8 cellular contexts compared by ENCODE assay signal in the genomic region with DNA sequence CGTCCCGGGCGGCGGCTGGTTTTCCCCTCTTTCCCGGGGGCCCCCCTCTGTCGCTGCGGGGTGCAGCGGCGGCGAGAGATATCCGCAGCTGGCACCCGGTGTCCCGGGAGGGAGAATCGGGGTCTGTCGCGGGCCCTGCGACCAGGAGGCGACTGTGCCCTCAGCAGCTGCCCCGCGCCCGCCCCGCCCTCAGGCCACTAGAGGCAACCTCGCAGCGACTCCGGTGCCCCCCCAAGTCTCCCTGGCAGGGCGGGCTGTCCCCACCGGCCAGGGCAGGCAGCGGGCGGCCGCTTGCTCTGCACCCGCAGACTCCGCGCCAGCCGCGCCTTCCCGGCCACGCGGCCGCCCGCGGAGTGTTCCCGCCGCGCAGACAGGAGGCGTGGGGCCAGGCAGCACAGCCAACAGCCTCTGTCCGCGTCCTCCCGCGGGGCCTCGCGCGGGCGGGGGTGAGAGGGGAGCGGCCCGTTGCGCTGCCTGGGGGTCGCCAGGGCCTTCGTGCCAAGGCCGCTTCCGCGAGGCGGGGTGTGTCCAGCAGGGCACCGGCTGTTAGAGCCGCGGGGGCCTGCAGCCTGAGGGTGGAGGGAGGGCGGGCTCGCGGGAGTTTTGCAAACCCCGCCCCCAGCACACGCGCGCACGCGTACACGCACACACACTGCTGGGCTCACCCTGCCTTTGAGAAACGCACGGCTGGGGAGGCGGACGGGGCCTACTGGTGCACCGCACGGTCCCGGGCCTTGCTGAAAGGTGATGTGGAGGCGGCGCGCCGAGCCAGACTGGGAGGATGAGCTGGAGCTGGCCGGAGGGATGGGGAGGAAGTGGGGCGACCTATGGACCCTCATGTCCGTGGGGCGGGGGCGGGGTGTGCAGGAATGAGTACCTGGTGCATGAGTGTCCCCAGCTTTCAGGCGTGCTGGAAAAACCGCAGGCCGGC. TPM values are rescaled to one million over a fixed set of nuclear protein-coding genes. Genes with fewer than 3 reads are reported as not detected.
DNase-seq lines count a peak whose midpoint lies in the region; ATAC-seq, FAIRE-seq and TF ChIP-seq lines count a peak whose summit lies in the region.

No MANE protein-coding gene starts in this region.

- H3K4me1 ChIP-seq in OCI-LY3 (ENCODE audit: low read length) (peaks cover 6% of the 10 kb centered on the region; the same call in 1 of the 2 replicates), skeletal muscle satellite cell (ENCODE audit: control insufficient read depth, insufficient read depth, low read length) (peaks cover 16% of the 10 kb centered on the region)

- ATAC-seq in Right ventricle myocardium inferior = peak; percentile 83

- H3K4me3 Mint-ChIP-seq in progenitor cell of endocrine pancreas (ENCODE audit: low read depth) = no peak overlapping the region

- H3K9ac ChIP-seq in OCI-LY3 (ENCODE audit: low read length) (peak overlapping the region; percentile 50; the same call in 1 of the 2 replicates), skeletal muscle satellite cell (ENCODE audit: low read depth, low read length) (peak overlapping the region; percentile 68)

- TF ChIP-seq POLR2A in H54 (IDR thresholded peaks at IDR 0.05; ENCODE audit: low read depth, low read length) = peak; percentile 41; the same call in 1 of the 2 replicates

- H3K27me3 ChIP-seq in OCI-LY3 (ENCODE audit: low read depth, low read length) = no peaks in the 10 kb centered on the region
- no peaks in the 10 kb centered on the region for H3K27me3 ChIP-seq in skeletal muscle satellite cell (ENCODE audit: control insufficient read depth, insufficient read depth, low read length)

- no peak for FAIRE-seq in H54 (lab: Jason Lieb, UNC)

- no peak overlapping the region for H3K27ac Mint-ChIP-seq in progenitor cell of endocrine pancreas

- no peaks in the 10 kb centered on the region for H3K4me1 Mint-ChIP-seq in progenitor cell of endocrine pancreas (ENCODE audit: low read depth)

- in situ Hi-C loops in G401 (cut with HindIII; ENCODE audit: low sequenced_read_pairs) = no loop called here

- no peaks in the 10 kb centered on the region for H3K79me2 ChIP-seq in OCI-LY3 (ENCODE audit: low read length)

- H3K4me3 ChIP-seq in OCI-LY3 (ENCODE audit: low read length) (peak overlapping the region; percentile 66), skeletal muscle satellite cell (ENCODE audit: low read length) (peak overlapping the region; percentile 78)

- 0 out of 2 replicates have a peak, but pooled peaks cover 7% of the 10 kb centered on the region for H4K20me1 ChIP-seq in OCI-LY3 (ENCODE audit: insufficient read depth, low read length)

- H3K27me3 Mint-ChIP-seq in progenitor cell of endocrine pancreas = no peaks in the 10 kb centered on the region

- H3K4me2 ChIP-seq in OCI-LY3 (ENCODE audit: low read length) (peak overlapping the region; percentile 62), skeletal muscle satellite cell (ENCODE audit: low read length) (peak overlapping the region; percentile 92)

- no peak overlapping the region for H2AFZ ChIP-seq in OCI-LY3 (ENCODE audit: low read depth, low read length)

- peaks cover 17% of the 10 kb centered on the region for H3K36me3 ChIP-seq in OCI-LY3 (replicated peaks; ENCODE audit: low read depth, low read length)
- H3K36me3 ChIP-seq in skeletal muscle satellite cell (ENCODE audit: insufficient read depth, low read length) = peaks cover 4% of the 10 kb centered on the region

- intact Hi-C loops in Right ventricle myocardium inferior (cut with DNase I) = no loop called here

- peaks cover 14% of the 10 kb centered on the region for H3K36me3 Mint-ChIP-seq in progenitor cell of endocrine pancreas (ENCODE audit: insufficient read depth)

- no peaks in the 10 kb centered on the region for H3K9me3 Mint-ChIP-seq in progenitor cell of endocrine pancreas (ENCODE audit: low read depth)

- no peaks in the 10 kb centered on the region for H3K9me3 ChIP-seq in OCI-LY3 (ENCODE audit: insufficient read depth, low read length)
- H3K9me3 ChIP-seq in skeletal muscle satellite cell (replicated peaks; ENCODE audit: low read length) = no peaks in the 10 kb centered on the region

- no peak for TF ChIP-seq CTCF in OCI-LY3 (IDR thresholded peaks at IDR 0.05; ENCODE audit: low read depth, low read length)
- TF ChIP-seq CTCF in progenitor cell of endocrine pancreas (IDR thresholded peaks at IDR 0.05; ENCODE audit: unreplicated experiment) = no peak

- no peak overlapping the region for H3K27ac ChIP-seq in OCI-LY3 (ENCODE audit: low read length)

- DNase-seq in G401 (ENCODE audit: low spot score) = peak; percentile 79
- DNase-seq in H54 (ENCODE audit: insufficient read length, low spot score) = no peak
- DNase-seq in activated gamma-delta T cell treated with anti-CD3 and anti-CD28 coated beads, Interleukin-2, amount 50 U/mL, for 16 hours (ENCODE audit: low read depth) = peak; percentile 38
- DNase-seq in Right ventricle myocardium inferior (ENCODE audit: missing footprints) = peak; percentile 85
- no peak for DNase-seq in progenitor cell of endocrine pancreas (ENCODE audit: low spot score, unreplicated experiment)
- DNase-seq in NCI-H345 treated with DMSO at 0.1 percent for 48 hours (lab: John Stamatoyannopoulos, UW; ENCODE audit: unreplicated experiment) = no peak

RNA-seq across cellular contexts. Expression of gene KIAA1614, which starts 41.4 kb away (rescaled TPM):
- 0.07 and 0.31 TPM in 2 replicates for total RNA-seq in G401 (2014; rRNA removed; shearing (Covaris generic))
- total RNA-seq in Right ventricle myocardium inferior = 6.4 TPM
- 3.5 and 5.1 TPM in 2 replicates for total RNA-seq in skeletal muscle satellite cell (2012; rRNA removed)
- total RNA-seq in progenitor cell of endocrine pancreas = 2.1 and 2.5 TPM in 2 replicates

Comparison
In these comparisons a context has a peak if more than half of its experiments do, and no peak if none do; other contexts are left out.
1. DNase-seq: peak in G401 (single experiment), activated gamma-delta T cell treated with anti-CD3 and anti-CD28 coated beads, Interleukin-2, amount 50 U/mL, for 16 hours (single experiment) and Right ventricle myocardium inferior (single experiment); none in H54 (single experiment), progenitor cell of endocrine pancreas (single experiment) and NCI-H345 treated with DMSO at 0.1 percent for 48 hours (single experiment).